In genomic region chr1:109623601-109624161, GRCh38 we compare ENCODE assay signal across 9 cellular contexts. TPM values are rescaled to one million over a fixed set of nuclear protein-coding genes. Genes with fewer than 3 reads are reported as not detected.
A peak's percentile ranks its signal among the peaks of the same experiment; 100 is the strongest.
DNase-seq lines count a peak whose midpoint lies in the region; ATAC-seq and TF ChIP-seq lines count a peak whose summit lies in the region.
"Had no signal": no experiment of that assay in that cellular context is flagged by ENCODE, and none has a peak within 500 bp of the region (broad histone marks: within the 10 kb centered on the region; RNA-seq: fewer than 3 reads in every experiment).

No MANE protein-coding gene starts in this region.

- H3K27me3 ChIP-seq in IMR-90 (ENCODE audit: control insufficient read depth, insufficient read depth, low read length) (no peaks in the 10 kb centered on the region), endocrine pancreas (ENCODE audit: control insufficient read depth, insufficient read depth, low read length) (no peaks in the 10 kb centered on the region), prostate gland (replicated peaks; ENCODE audit: insufficient read depth) (no peaks in the 10 kb centered on the region)
- H3K27me3 ChIP-seq: upper lobe of right lung had no signal

- no peak overlapping the region for H2BK120ac ChIP-seq in IMR-90 (ENCODE audit: low read depth, low read length)

- in situ Hi-C loops in IMR-90 (cut with MboI; ENCODE audit: low sequenced_read_pairs), result loop anchor here (5.0 kb wide), 1 partner anchor 76 kb away; the partner anchor contains the start of gene GNAI3

- H4K91ac ChIP-seq in IMR-90 (ENCODE audit: insufficient read depth, low read depth, low read length), result no peak overlapping the region; the same call in 1 of the 2 replicates

- H3K4me3 ChIP-seq in IMR-90 (ENCODE audit: insufficient read depth, low read depth, low read length) (no peak overlapping the region), endocrine pancreas (ENCODE audit: control insufficient read depth, insufficient read depth, low read length) (no peak overlapping the region), prostate gland (peak overlapping the region in 1 of 2 donors; percentile 4)
- H3K4me3 ChIP-seq: upper lobe of right lung had no signal

- ATAC-seq in IMR-90 (ENCODE audit: low read depth) (no peak), HG03460 (IDR thresholded peaks at IDR 0.05; ENCODE audit: unreplicated experiment) (no peak), GM18498 (IDR thresholded peaks at IDR 0.05; ENCODE audit: unreplicated experiment) (no peak), GM21825 (IDR thresholded peaks at IDR 0.05; ENCODE audit: unreplicated experiment) (no peak)
- ATAC-seq: upper lobe of right lung had no signal

- no peak overlapping the region; the same call in 1 of the 2 replicates for H4K5ac ChIP-seq in IMR-90 (ENCODE audit: low read depth, low read length)

- dilution Hi-C loops in IMR-90 (cut with HindIII; ENCODE audit: low sequenced_read_pairs, unreplicated experiment), result no loop called here

- 40% methylated on average over 3 of the region's 11 CpGs; no CpG with 5 or more reads in 1 of the 2 experiments for WGBS in IMR-90 (ENCODE audit: extremely low coverage in 2 of 2, insufficient read length in 1 of 2), 2 experiments
- WGBS in prostate gland, result 51% methylated on average over 11 of the region's 11 CpGs

- H3K9ac ChIP-seq in IMR-90 (ENCODE audit: low read depth, low read length) (peak overlapping the region; percentile 7; the same call in 1 of the 2 replicates), endocrine pancreas (ENCODE audit: control insufficient read depth, insufficient read depth, low read length) (peak overlapping the region; percentile 15)

- H2AK5ac ChIP-seq in IMR-90 (ENCODE audit: low read depth, low read length), result no peak overlapping the region

- peaks cover 29% of the 10 kb centered on the region for H3K36me3 ChIP-seq in IMR-90 (ENCODE audit: control insufficient read depth, insufficient read depth, low read length)
- H3K36me3 ChIP-seq in endocrine pancreas (ENCODE audit: control insufficient read depth, insufficient read depth, low read length), result no peaks in the 10 kb centered on the region
- no peaks in the 10 kb centered on the region for H3K36me3 ChIP-seq in prostate gland

- H3K56ac ChIP-seq in IMR-90 (ENCODE audit: extremely low read depth, insufficient read depth, low read length), result no peak overlapping the region

- H3K23ac ChIP-seq in IMR-90 (ENCODE audit: low read depth, low read length), result peak overlapping the region; percentile 65; the same call in 1 of the 2 replicates

- TF ChIP-seq RAD21 in IMR-90 (IDR thresholded peaks at IDR 0.05; ENCODE audit: low read length), result no peak

- H2BK5ac ChIP-seq in IMR-90 (ENCODE audit: low read depth, low read length, poor library complexity, severe bottlenecking), result peak overlapping the region; percentile 0

- TF ChIP-seq POLR2A in IMR-90 (IDR thresholded peaks at IDR 0.05; ENCODE audit: low read depth, low read length) (no peak), prostate gland (IDR thresholded peaks at IDR 0.05) (no peak)

- peak overlapping the region; percentile 4 for H3K14ac ChIP-seq in IMR-90 (replicated peaks; ENCODE audit: low read depth, low read length)

- H3K4ac ChIP-seq in IMR-90 (ENCODE audit: low read depth, low read length), result 0 out of 2 replicates have a peak overlapping the region, but pooled peaks have one; percentile 1

- no TSS peak for BruUV-seq in IMR-90 (replicated peaks; lab: Mats Ljungman, UMichigan)

- H4K8ac ChIP-seq in IMR-90 (ENCODE audit: low read depth in 2 of 2, low read length in 2 of 2), result peak overlapping the region in 1 of 2 experiments; percentile 12; a peak in 1 of 4 replicates

- peaks cover 63% of the 10 kb centered on the region for H4K20me1 ChIP-seq in IMR-90 (ENCODE audit: insufficient read depth, low read length)

- peak overlapping the region; percentile 57 for H3K4me2 ChIP-seq in IMR-90 (ENCODE audit: low read depth, low read length)

- intact Hi-C loops in IMR-90 (cut with micrococcal nuclease) (loop anchor here (10.0 kb wide), 1 partner anchor 339 kb away; the partner anchor contains the start of gene PSRC1), prostate gland (cut with DNase I) (no loop called here)

- no peak overlapping the region for H3K27ac ChIP-seq in IMR-90 (ENCODE audit: insufficient read depth, low read length)
- peak overlapping the region; percentile 31 to 45 for H3K27ac ChIP-seq in prostate gland

- CTCF ChIA-PET in IMR-90 (lab: Yijun Ruan, JAX), result no interaction called here

- H3K9me3 ChIP-seq in IMR-90 (ENCODE audit: control insufficient read depth, insufficient read depth, low read length) (no peaks in the 10 kb centered on the region), endocrine pancreas (ENCODE audit: control insufficient read depth, low read length) (no peaks in the 10 kb centered on the region), prostate gland (no peaks in the 10 kb centered on the region)
- H3K9me3 ChIP-seq: upper lobe of right lung had no signal

- H3K4me1 ChIP-seq in IMR-90 (ENCODE audit: control insufficient read depth, insufficient read depth, low read length) (peaks cover 37% of the 10 kb centered on the region), endocrine pancreas (ENCODE audit: control insufficient read depth, insufficient read depth, low read length) (peaks cover 5% of the 10 kb centered on the region), prostate gland (replicated peaks) (peaks cover 8% of the 10 kb centered on the region)

- H2BK20ac ChIP-seq in IMR-90 (ENCODE audit: low read depth, low read length), result no peak overlapping the region

- peaks cover 21% of the 10 kb centered on the region for H3K9me1 ChIP-seq in IMR-90 (ENCODE audit: insufficient read depth, low read length)

- H2BK15ac ChIP-seq in IMR-90 (ENCODE audit: low read depth, low read length), result no peak overlapping the region

- DNase-seq in DMS79 (lab: John Stamatoyannopoulos, UW), result peak; percentile 29
- no peak for DNase-seq in IMR-90
- no peak for DNase-seq in prostate gland (ENCODE audit: low spot score)
- DNase-seq in HuH-7.5 (ENCODE audit: low spot score), result no peak
- DNase-seq: upper lobe of right lung had no signal

- TF ChIP-seq CTCF in IMR-90 (conservative IDR thresholded peaks at IDR 0.05; ENCODE audit: low read depth, low read length) (no peak), prostate gland (IDR thresholded peaks at IDR 0.05) (no peak)

- POLR2A ChIA-PET in IMR-90 (lab: Charles Lee; ENCODE audit: unreplicated experiment), result no interaction called here

- no peak overlapping the region for H3K18ac ChIP-seq in IMR-90 (ENCODE audit: low read depth, low read length)

- H2AFZ ChIP-seq in IMR-90 (replicated peaks; ENCODE audit: low read length, poor library complexity), result no peak overlapping the region

- peak overlapping the region; percentile 89 for H2AK9ac ChIP-seq in IMR-90 (replicated peaks; ENCODE audit: low read depth, low read length, poor library complexity)

- peaks cover 19 to 86% of the 10 kb centered on the region in 2 experiments; a peak in 3 of 4 replicates for H3K79me1 ChIP-seq in IMR-90 (ENCODE audit: low read depth in 1 of 2, low read length in 2 of 2)

TF ChIP-seq in IMR-90, 13 proteins besides CTCF, POLR2A, EP300 and RAD21:
- TF ChIP-seq CEBPB (IDR thresholded peaks at IDR 0.05; ENCODE audit: low read depth, low read length) (no peak), SMC3 (IDR thresholded peaks at IDR 0.05; ENCODE audit: low read depth, low read length) (no peak)

RNA-seq across cellular contexts. Expression of gene AMPD2, which starts 4.0 kb away (rescaled TPM):
- total RNA-seq in IMR-90 (2012; rRNA removed) (50.3 and 61.5 TPM in 2 replicates), prostate gland (10 to 100 TPM; 40.1 to 72.3 TPM)
- 103 and 116 TPM in 2 replicates for polyA plus RNA-seq in IMR-90 (2012; rRNA removed)
- polyA plus RNA-seq in IMR-90 (2012; cell fraction: cytosol; rRNA removed), result 64.5 and 81.2 TPM in 2 replicates
- 569 and 1,268 TPM in 2 replicates for polyA plus RNA-seq in IMR-90 (2012; cell fraction: nucleus; rRNA removed; ENCODE audit: low replicate concordance)

RNA-seq across cellular contexts. Expression of gene GNAT2, which starts 4.3 kb away (rescaled TPM):
- total RNA-seq in IMR-90 (2012; rRNA removed) (0.28 and 0.36 TPM in 2 replicates), prostate gland (not detected)
- 0.17 and 0.26 TPM in 2 replicates for polyA plus RNA-seq in IMR-90 (2012; rRNA removed)
- 0.07 TPM in 1 of 2 replicates, not detected in the other for polyA plus RNA-seq in IMR-90 (2012; cell fraction: cytosol; rRNA removed)
- 0.10 TPM in 1 of 2 replicates, not detected in the other for polyA plus RNA-seq in IMR-90 (2012; cell fraction: nucleus; rRNA removed; ENCODE audit: low replicate concordance)
- total RNA-seq: upper lobe of right lung had no signal

RNA-seq across cellular contexts. Expression of gene GSTM4, which starts 32.2 kb away (rescaled TPM):
- total RNA-seq in IMR-90 (2012; rRNA removed), result 6.4 and 10.4 TPM in 2 replicates
- polyA plus RNA-seq in IMR-90 (2012; rRNA removed), result 37.8 and 42.2 TPM in 2 replicates
- polyA plus RNA-seq in IMR-90 (2012; cell fraction: cytosol; rRNA removed), result 29.1 and 38.2 TPM in 2 replicates
- polyA plus RNA-seq in IMR-90 (2012; cell fraction: nucleus; rRNA removed; ENCODE audit: low replicate concordance), result 28.6 and 35.6 TPM in 2 replicates
- 10 to 100 TPM; 26.8 to 56.5 TPM for total RNA-seq in prostate gland

RNA-seq across cellular contexts. Expression of gene GSTM2, which starts 44.2 kb away (rescaled TPM):
- total RNA-seq in IMR-90 (2012; rRNA removed) (6.9 and 10.2 TPM in 2 replicates), prostate gland (10 to 100 TPM; 47.5 to 79.5 TPM)
- 85.5 and 93.9 TPM in 2 replicates for polyA plus RNA-seq in IMR-90 (2012; rRNA removed)
- 35.3 and 55.1 TPM in 2 replicates for polyA plus RNA-seq in IMR-90 (2012; cell fraction: cytosol; rRNA removed)
- polyA plus RNA-seq in IMR-90 (2012; cell fraction: nucleus; rRNA removed; ENCODE audit: low replicate concordance), result 360 and 610 TPM in 2 replicates
